In genomic region chr14:68216957-68217356, GRCh38 we compare ENCODE assay signal across 16 cellular contexts.
"Had no signal": no experiment of that assay in that cellular context is flagged by ENCODE, and none has a peak within 500 bp of the region (broad histone marks: within the 10 kb centered on the region; RNA-seq: fewer than 3 reads in every experiment).

No MANE protein-coding gene starts in this region.

- H3K9me2 ChIP-seq: SK-N-SH had no signal

- H3K79me2 ChIP-seq: parathyroid adenoma had no signal

- H3K9ac ChIP-seq: parathyroid adenoma, SK-N-SH had no signal

- H3K4me3 ChIP-seq: left ventricle myocardium inferior, tibial artery had no signal

- H3K36me3 ChIP-seq: left ventricle myocardium inferior, neutrophil, tibial artery had no signal

- H3K9me3 ChIP-seq: left ventricle myocardium inferior, neutrophil, SK-N-SH, tibial artery had no signal

- H3K27me3 ChIP-seq: neutrophil, tibial artery had no signal

- H3K4me2 ChIP-seq: SK-N-SH had no signal

- H3K27ac Mint-ChIP-seq: activated CD4-positive, alpha-beta T cell treated with anti-CD3 and anti-CD28 coated beads for 36 hours; activated naive CD4-positive, alpha-beta T cell treated with anti-CD3 and anti-CD28 coated beads, Interleukin-2, amount 50 U/mL, for 72 hours; activated T-helper 1 cell treated with anti-CD3 and anti-CD28 coated beads, Interleukin-12 subunit alpha, Interleukin-12 subunit beta, Interleukin-2, Interleukin-4 antibody, amounts not matched to agents 30 ng/mL and 10 ng/mL and 1 ng/mL, durations not matched to agents 14 hours and 24 hours and 36 hours; T-helper 2 cell treated with Interferon-gamma antibody and Interleukin-4, amounts not matched to agents 5 μg/mL and 100 μg/mL, for 36 hours had no signal

- ATAC-seq: activated CD4-positive, alpha-beta T cell treated with anti-CD3 and anti-CD28 coated beads for 36 hours; activated naive CD4-positive, alpha-beta T cell treated with anti-CD3 and anti-CD28 coated beads, Interleukin-2, amount 50 U/mL, for 72 hours; natural killer cell had no signal

- H2AFZ ChIP-seq: parathyroid adenoma had no signal

- H3K27me3 Mint-ChIP-seq: activated CD4-positive, alpha-beta T cell treated with anti-CD3 and anti-CD28 coated beads for 36 hours had no signal

- H3K27ac ChIP-seq: left ventricle myocardium inferior, neutrophil, parathyroid adenoma had no signal

- H3K4me1 ChIP-seq: parathyroid adenoma had no signal

- H3K36me3 Mint-ChIP-seq: natural killer cell had no signal

- DNase-seq: activated CD4-positive, alpha-beta T cell treated with anti-CD3 and anti-CD28 coated beads for 36 hours; activated CD4-positive, alpha-beta T cell treated with anti-CD3 and anti-CD28 coated beads, Interleukin-2, amount 50 U/mL, for 48 hours; activated gamma-delta T cell treated with Interleukin-2 at 50 U/mL for 16 hours; amniotic stem cell; caudate nucleus; foreskin melanocyte; left ventricle myocardium inferior; mammary epithelial cell; natural killer cell; SK-N-SH; tibial artery had no signal

- H3K9me3 Mint-ChIP-seq: natural killer cell; T-helper 2 cell treated with Interferon-gamma antibody and Interleukin-4, amounts not matched to agents 5 μg/mL and 100 μg/mL, for 36 hours had no signal

- H3K4me3 Mint-ChIP-seq: activated CD4-positive, alpha-beta T cell treated with anti-CD3 and anti-CD28 coated beads for 36 hours; activated T-helper 1 cell treated with anti-CD3 and anti-CD28 coated beads, Interleukin-12 subunit alpha, Interleukin-12 subunit beta, Interleukin-2, Interleukin-4 antibody, amounts not matched to agents 30 ng/mL and 10 ng/mL and 1 ng/mL, durations not matched to agents 14 hours and 24 hours and 36 hours; natural killer cell; T-helper 2 cell treated with Interferon-gamma antibody and Interleukin-4, amounts not matched to agents 5 μg/mL and 100 μg/mL, for 36 hours had no signal
